Comparison of ENCODE assay signal across 11 cellular contexts in genomic region chr1:219611504-219611903, GRCh38. TPM values are rescaled to one million over a fixed set of nuclear protein-coding genes. Genes with fewer than 3 reads are reported as not detected.
"Had no signal": no experiment of that assay in that cellular context is flagged by ENCODE, and none has a peak within 500 bp of the region (broad histone marks: within the 10 kb centered on the region; RNA-seq: fewer than 3 reads in every experiment).

No MANE protein-coding gene starts in this region.

RNA-seq across cellular contexts. Expression of gene ZC3H11B, which starts 1.4 kb away (rescaled TPM):
- total RNA-seq: natural killer cell treated with Interleukin-12 subunit alpha and Interleukin-12 subunit beta and Interleukin-15 and Interleukin-18, amount 100 ng/mL, for 72 hours; omental fat pad; posterior vena cava; pulmonary artery endothelial cell; right atrium auricular region; transverse colon; ureter; vagina had no signal
- polyA plus RNA-seq: naive thymus-derived CD8-positive, alpha-beta T cell; pancreas; smooth muscle cell had no signal
